ENCODE assay signal across 9 cellular contexts in genomic region chr2:73877071-73877802, GRCh38. TPM values are rescaled to one million over a fixed set of nuclear protein-coding genes. Genes with fewer than 3 reads are reported as not detected.
DNase-seq lines count a peak whose midpoint lies in the region; ATAC-seq, FAIRE-seq and TF ChIP-seq lines count a peak whose summit lies in the region.
"Had no signal": no experiment of that assay in that cellular context is flagged by ENCODE, and none has a peak within 500 bp of the region (broad histone marks: within the 10 kb centered on the region; RNA-seq: fewer than 3 reads in every experiment).

No MANE protein-coding gene starts in this region.

- no peak overlapping the region for H3K9ac ChIP-seq in MM.1S (ENCODE audit: low read length)

- H3K27ac ChIP-seq in MM.1S (ENCODE audit: low read length) = no peak overlapping the region

- no peaks in the 10 kb centered on the region for H4K20me1 ChIP-seq in MM.1S (ENCODE audit: insufficient read depth, low read length)

- H3K4me1 ChIP-seq in MM.1S (ENCODE audit: low read length) = no peaks in the 10 kb centered on the region

- no peaks in the 10 kb centered on the region for H3F3A ChIP-seq in MM.1S (ENCODE audit: insufficient read depth, low read length)

- H3K36me3 Mint-ChIP-seq in natural killer cell (no peaks in the 10 kb centered on the region), mesothelial cell of epicardium (peaks cover 3% of the 10 kb centered on the region)

- no peak for FAIRE-seq in urothelium cell line (lab: Jason Lieb, UNC)

- peak overlapping the region; percentile 43 for H2AFZ ChIP-seq in MM.1S (ENCODE audit: low read length)

- H3K36me3 ChIP-seq in MM.1S (replicated peaks; ENCODE audit: insufficient read depth, low read length) = no peaks in the 10 kb centered on the region

- no peaks in the 10 kb centered on the region for H3K9me3 ChIP-seq in MM.1S (replicated peaks; ENCODE audit: insufficient read depth, low read length)

- peak; percentile 64 to 83 (median 78) for ATAC-seq in natural killer cell
- no peak for ATAC-seq in HG02852 (IDR thresholded peaks at IDR 0.05; ENCODE audit: unreplicated experiment)
- ATAC-seq in HG03135 (IDR thresholded peaks at IDR 0.05; ENCODE audit: unreplicated experiment) = no peak

- peak overlapping the region; percentile 30; the same call in 1 of the 2 replicates for H3K4me2 ChIP-seq in MM.1S (ENCODE audit: low read depth, low read length)

- intact Hi-C loops in natural killer cell (cut with micrococcal nuclease) = no loop called here

- H3K27me3 Mint-ChIP-seq in natural killer cell (ENCODE audit: low read depth in 2 of 2) = no peaks in the 10 kb centered on the region
- H3K27me3 Mint-ChIP-seq in mesothelial cell of epicardium (ENCODE audit: low read depth) = peaks cover 8% of the 10 kb centered on the region

- H3K27ac Mint-ChIP-seq in natural killer cell = no peak overlapping the region
- no peak overlapping the region for H3K27ac Mint-ChIP-seq in mesothelial cell of epicardium

- no peaks in the 10 kb centered on the region for H3K9me3 Mint-ChIP-seq in natural killer cell
- no peaks in the 10 kb centered on the region for H3K9me3 Mint-ChIP-seq in mesothelial cell of epicardium

- H3K27me3 ChIP-seq in MM.1S (replicated peaks; ENCODE audit: insufficient read depth, low read length) = no peaks in the 10 kb centered on the region

- H3K4me3 Mint-ChIP-seq in natural killer cell (no peak overlapping the region), mesothelial cell of epicardium (no peak overlapping the region)

- H3K79me2 ChIP-seq in MM.1S (ENCODE audit: low read length) = no peaks in the 10 kb centered on the region

- DNase-seq in GM12865 (ENCODE audit: low read depth) (peak; percentile 25), MM.1S (no peak), SIG-M5 (lab: John Stamatoyannopoulos, UW) (peak; percentile 37), natural killer cell (no peak), urothelium cell line (ENCODE audit: low spot score) (no peak), mesothelial cell of epicardium (ENCODE audit: low spot score in 2 of 2, unreplicated experiment in 2 of 2) (no peak)
- DNase-seq: activated CD4-positive, CD25-positive, alpha-beta regulatory T cell treated with anti-CD3 and anti-CD28 coated beads, Interleukin-2, amount 50 U/mL, for 72 hours had no signal

- H3K4me1 Mint-ChIP-seq in natural killer cell = peaks cover 5 to 6% of the 10 kb centered on the region in 2 donors
- peaks cover 4% of the 10 kb centered on the region for H3K4me1 Mint-ChIP-seq in mesothelial cell of epicardium

- no peaks in the 10 kb centered on the region for H3K9me2 ChIP-seq in MM.1S (replicated peaks; ENCODE audit: insufficient read depth, low read length)

- H3K4me3 ChIP-seq in GM12865 (ENCODE audit: low read depth, low read length) (no peak overlapping the region), MM.1S (ENCODE audit: low read length) (no peak overlapping the region)

- TF ChIP-seq CTCF in GM12865 (IDR thresholded peaks at IDR 0.05; ENCODE audit: insufficient read depth, low read depth, low read length, missing control alignments) (no peak), MM.1S (IDR thresholded peaks at IDR 0.05; ENCODE audit: low read length) (no peak), natural killer cell (IDR thresholded peaks at IDR 0.05) (no peak), mesothelial cell of epicardium (IDR thresholded peaks at IDR 0.05; ENCODE audit: unreplicated experiment) (no peak)

RNA-seq across cellular contexts. Expression of gene ACTG2, which starts 15.6 kb away (rescaled TPM):
- total RNA-seq in natural killer cell = not detected
- 9.3 to 10.0 TPM (median 9.4 TPM) in 3 replicates for total RNA-seq in mesothelial cell of epicardium

RNA-seq across cellular contexts. Expression of gene STAMBP, which starts 48.5 kb away (rescaled TPM):
- total RNA-seq in natural killer cell (10 to 100 TPM; 23.8 to 27.3 (median 25.3) TPM), mesothelial cell of epicardium (33.2 to 36.6 TPM (median 34.5 TPM) in 3 replicates)

RNA-seq across cellular contexts. Expression of gene DGUOK, which starts 49.4 kb away (rescaled TPM):
- total RNA-seq in natural killer cell = 10 to 100 TPM; 47.6 to 56.8 (median 54.8) TPM
- total RNA-seq in mesothelial cell of epicardium = 66.0 to 69.5 TPM (median 66.8 TPM) in 3 replicates

Comparison
In these comparisons a context has a peak if more than half of its experiments do, and no peak if none do; other contexts are left out.
1. DNase-seq: peak in GM12865 (single experiment) and SIG-M5 (single experiment); none in MM.1S (single experiment), natural killer cell (single experiment), urothelium cell line (single experiment) and mesothelial cell of epicardium (0 of 2).
2. ATAC-seq: peak in natural killer cell (3 of 3); none in HG02852 (single experiment) and HG03135 (single experiment).
3. RNA of gene ACTG2, which starts 15.6 kb away (total RNA-seq): 9.3 to 10.0 TPM in mesothelial cell of epicardium; not detected in natural killer cell; every median in the first group is over 10 times any median in the second.